In genomic region chr2:67337903-67338302, GRCh38 we compare ENCODE assay signal across 31 cellular contexts.
"Had no signal": no experiment of that assay in that cellular context is flagged by ENCODE, and none has a peak within 500 bp of the region (broad histone marks: within the 10 kb centered on the region; RNA-seq: fewer than 3 reads in every experiment).

No MANE protein-coding gene starts in this region.

- H3K4me3 Mint-ChIP-seq: natural killer cell; nephron; neural progenitor cell; stimulated activated memory B cell treated with anti-CD40 and anti-IgM and Interleukin-4, amounts not matched to agents 10 μg/mL and 1 μg/mL and 100 μg/mL, for 72 hours; stimulated activated naive CD8-positive, alpha-beta T cell treated with anti-CD3 and anti-CD28 coated beads, Interleukin-15, amount 100 ng/mL, for 72 hours; type B pancreatic cell had no signal

- H3K4me1 Mint-ChIP-seq: natural killer cell; nephron; neural progenitor cell; stimulated activated memory B cell treated with anti-CD40 and anti-IgM and Interleukin-4, amounts not matched to agents 10 μg/mL and 1 μg/mL and 100 μg/mL, for 72 hours; stimulated activated naive CD8-positive, alpha-beta T cell treated with anti-CD3 and anti-CD28 coated beads, Interleukin-15, amount 100 ng/mL, for 72 hours had no signal

- H3K4me2 ChIP-seq: neural progenitor cell, smooth muscle cell had no signal

- H3K36me3 Mint-ChIP-seq: natural killer cell; neural progenitor cell; stimulated activated memory B cell treated with anti-CD40 and anti-IgM and Interleukin-4, amounts not matched to agents 10 μg/mL and 1 μg/mL and 100 μg/mL, for 72 hours; type B pancreatic cell had no signal

- H3K79me2 ChIP-seq: parathyroid adenoma had no signal

- H3K27ac Mint-ChIP-seq: natural killer cell; nephron; neural progenitor cell; progenitor cell of endocrine pancreas; stimulated activated memory B cell treated with anti-CD40 and anti-IgM and Interleukin-4, amounts not matched to agents 10 μg/mL and 1 μg/mL and 100 μg/mL, for 72 hours; stimulated activated naive CD8-positive, alpha-beta T cell treated with anti-CD3 and anti-CD28 coated beads, Interleukin-15, amount 100 ng/mL, for 72 hours; type B pancreatic cell had no signal

- H3K27ac ChIP-seq: neural progenitor cell, ovary, parathyroid adenoma, psoas muscle, skin epidermis, spleen, suprapubic skin, testis, tibial artery, transverse colon, upper lobe of right lung, uterus had no signal

- H3K4me3 ChIP-seq: neural progenitor cell, ovary, psoas muscle, skin epidermis, smooth muscle cell, spleen, suprapubic skin, testis, tibial artery, transverse colon, upper lobe of right lung, uterus had no signal

- H3K9ac ChIP-seq: neural progenitor cell, parathyroid adenoma had no signal

- H3K27me3 ChIP-seq: ovary, spleen, suprapubic skin, testis, tibial artery, transverse colon, upper lobe of right lung, uterus had no signal

- ATAC-seq: natural killer cell; psoas muscle; right cardiac atrium; sciatic nerve; stimulated activated memory B cell treated with anti-CD40 and anti-IgM and Interleukin-4, amounts not matched to agents 10 μg/mL and 1 μg/mL and 100 μg/mL, for 72 hours; stimulated activated naive CD8-positive, alpha-beta T cell treated with anti-CD3 and anti-CD28 coated beads, Interleukin-15, amount 100 ng/mL, for 72 hours; stimulated activated naive CD8-positive, alpha-beta T cell treated with anti-CD3 and anti-CD28 coated beads, Interleukin-15, Interleukin-2, amounts not matched to agents 100 U/mL and 50 U/mL, for 24 hours; upper lobe of right lung had no signal

- H3K9me3 ChIP-seq: ovary, psoas muscle, spleen, suprapubic skin, testis, tibial artery, transverse colon, upper lobe of right lung, uterus had no signal

- H3K4me1 ChIP-seq: parathyroid adenoma, psoas muscle, spleen, suprapubic skin, testis, tibial artery, transverse colon, upper lobe of right lung, uterus had no signal

- H3K9me3 Mint-ChIP-seq: neural progenitor cell had no signal

- H3K36me3 ChIP-seq: neural progenitor cell, ovary, spleen, suprapubic skin, tibial artery, transverse colon, upper lobe of right lung, uterus had no signal

- H2AFZ ChIP-seq: neural progenitor cell, parathyroid adenoma had no signal

- DNase-seq: natural killer cell; occipital lobe; ovary; posterior cingulate gyrus; psoas muscle; right cardiac atrium; spleen; stimulated activated CD4-positive, alpha-beta T cell treated with anti-CD3 and anti-CD28 coated beads, Interleukin-12 subunit alpha, Interleukin-12 subunit beta, amount 100 ng/mL, for 4 hours; stimulated activated CD4-positive, alpha-beta T cell treated with anti-CD3 and anti-CD28 coated beads, Interleukin-1b, Interleukin-23, amount 100 ng/mL, for 48 hours; stimulated activated CD4-positive, alpha-beta T cell treated with anti-CD3 and anti-CD28 coated beads, Interleukin-4, amount 100 ng/mL, for 1 hour; stimulated activated CD4-positive, alpha-beta T cell treated with anti-CD3 and anti-CD28 coated beads, Interleukin-4, amount 100 ng/mL, for 4 hours; stimulated activated CD8-positive, alpha-beta memory T cell treated with anti-CD3 and anti-CD28 coated beads, Interleukin-4, amount 100 ng/mL, for 48 hours; stimulated activated naive CD4-positive, alpha-beta T cell; stimulated activated naive CD8-positive, alpha-beta T cell treated with anti-CD3 and anti-CD28 coated beads, Interleukin-15, amount 100 ng/mL, for 72 hours; stimulated activated naive CD8-positive, alpha-beta T cell treated with anti-CD3 and anti-CD28 coated beads, Interleukin-15, Interleukin-2, amounts not matched to agents 100 U/mL and 50 U/mL, for 24 hours; substantia nigra; testis; tibial artery; transverse colon; upper lobe of right lung; uterus had no signal
